In the genomic region with DNA sequence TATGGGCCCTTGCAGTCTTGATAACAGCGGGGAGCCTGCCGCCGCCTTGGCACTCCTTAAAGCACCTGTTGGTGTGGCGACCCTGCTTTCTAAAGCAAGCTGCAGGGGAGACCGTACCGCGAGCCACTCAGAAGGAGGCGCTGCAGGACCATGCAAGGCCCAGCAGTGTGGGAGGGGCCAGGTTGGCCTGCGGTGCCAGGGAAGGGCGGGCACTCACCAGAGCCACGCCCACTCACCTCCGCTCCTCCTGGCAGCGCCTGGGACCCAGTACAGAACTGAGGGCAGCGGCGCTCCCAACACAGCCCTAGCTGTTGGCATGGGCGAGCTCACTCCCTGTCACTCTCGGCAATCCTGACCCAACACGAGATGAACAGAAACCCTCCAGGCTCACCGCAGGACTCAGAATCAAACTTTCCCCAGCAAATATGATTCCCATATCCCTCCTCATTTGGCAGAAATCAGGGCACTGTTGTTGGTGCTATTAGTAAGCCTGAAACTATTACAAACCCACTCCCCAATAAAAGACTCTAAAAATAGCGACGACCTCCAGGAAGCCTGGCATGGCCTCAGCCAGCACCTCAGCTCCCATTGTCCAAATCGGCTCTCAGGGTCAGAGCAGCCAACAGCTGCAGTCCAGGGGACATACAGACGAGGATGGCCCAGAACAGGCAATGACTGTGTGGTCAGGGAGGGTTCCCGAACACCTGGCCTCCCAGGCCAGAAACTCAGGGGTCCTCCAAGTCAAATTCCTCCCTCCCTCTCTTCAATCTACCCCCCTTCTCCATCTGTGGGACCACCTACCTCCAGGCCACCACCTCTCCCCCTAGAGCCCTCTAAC, we compare ENCODE assay signal across 8 cellular contexts.
A peak's percentile ranks its signal among the peaks of the same experiment; 100 is the strongest.
DNase-seq lines count a peak whose midpoint lies in the region; ATAC-seq and TF ChIP-seq lines count a peak whose summit lies in the region.

No MANE protein-coding gene starts in this region.

- DNase-seq in COR-L47 (lab: John Stamatoyannopoulos, UW) (peak; percentile 43), H7 (peak; percentile 98), OCI-LY7 (ENCODE audit: low spot score) (peak; percentile 90), foreskin keratinocyte (peak in 1 of 2 donors; percentile 35), progenitor cell of endocrine pancreas (ENCODE audit: low spot score, unreplicated experiment) (peak; percentile 76), aorta (peak in 1 of 2 donors; percentile 85)
- peak; percentile 84 to 88 for DNase-seq in activated T-cell treated with anti-CD3 and anti-CD28 coated beads, Interleukin-2, amount 50 U/mL, for 48 hours

- CTCF ChIA-PET in OCI-LY7 (lab: Charles Lee; ENCODE audit: unreplicated experiment), result interaction anchor here (0.9 to 1.4 kb wide), 3 partner anchors 100 to 112 kb away, joined by 4 to 10 read pairs (median 5); no protein-coding TSS in a partner anchor

- no peak overlapping the region for H2AFZ ChIP-seq in OCI-LY7 (ENCODE audit: low read length)

- peaks cover 3% of the 10 kb centered on the region for H3K4me1 Mint-ChIP-seq in progenitor cell of endocrine pancreas (ENCODE audit: low read depth)

- WGBS in aorta, 2 donors, result 84 to 85% methylated on average over 24 of the region's 24 CpGs

- no peak overlapping the region for H3K27ac ChIP-seq in OCI-LY7 (ENCODE audit: low read depth, low read length, poor library complexity, severe bottlenecking)
- H3K27ac ChIP-seq in foreskin keratinocyte, result no peak overlapping the region
- H3K27ac ChIP-seq in aorta (ENCODE audit: low read depth in 1 of 2, low read length in 2 of 2), result no peak overlapping the region

- H3K4me1 ChIP-seq in OCI-LY7 (ENCODE audit: insufficient read depth, low read length, poor library complexity, severe bottlenecking) (peaks cover 4% of the 10 kb centered on the region), foreskin keratinocyte (peaks cover 4% of the 10 kb centered on the region), aorta (ENCODE audit: control insufficient read depth in 1 of 2, insufficient read depth in 2 of 2, low read length in 2 of 2) (no peaks in the 10 kb centered on the region)

- no TSS peak for BruUV-seq in OCI-LY7 (replicated peaks; lab: Mats Ljungman, UMichigan)

- H3K36me3 ChIP-seq in H7 (replicated peaks; ENCODE audit: control insufficient read depth, insufficient read depth, low read length) (peaks cover 1% of the 10 kb centered on the region), OCI-LY7 (ENCODE audit: insufficient read depth, low read length) (peaks cover 67% of the 10 kb centered on the region), aorta (ENCODE audit: control insufficient read depth in 1 of 2, insufficient read depth in 2 of 2, low read length in 1 of 2) (peaks cover 0 to 7% of the 10 kb centered on the region in 2 donors)

- no peaks in the 10 kb centered on the region for H3K79me2 ChIP-seq in OCI-LY7 (ENCODE audit: insufficient read depth, low read depth, low read length)

- ATAC-seq in foreskin keratinocyte (peak; percentile 72), aorta (ENCODE audit: low FRiP score) (peak; percentile 51), GM21423 (IDR thresholded peaks at IDR 0.05; ENCODE audit: unreplicated experiment) (no peak)

- no peaks in the 10 kb centered on the region for H3K27me3 Mint-ChIP-seq in progenitor cell of endocrine pancreas

- TF ChIP-seq CTCF in OCI-LY7 (conservative IDR thresholded peaks at IDR 0.05; ENCODE audit: low read length), result peak; percentile 84
- TF ChIP-seq CTCF in foreskin keratinocyte (conservative IDR thresholded peaks at IDR 0.05), result peak; percentile 82
- TF ChIP-seq CTCF in progenitor cell of endocrine pancreas (IDR thresholded peaks at IDR 0.05; ENCODE audit: unreplicated experiment), result peak; percentile 80

- H3K4me3 ChIP-seq in H7 (ENCODE audit: insufficient read depth, low read depth, low read length) (no peak overlapping the region), OCI-LY7 (ENCODE audit: low read depth, low read length, poor library complexity, severe bottlenecking) (no peak overlapping the region), aorta (ENCODE audit: low read length in 2 of 2) (no peak overlapping the region)

- no peak overlapping the region for H3K27ac Mint-ChIP-seq in progenitor cell of endocrine pancreas

- no peaks in the 10 kb centered on the region for H3K27me3 ChIP-seq in H7 (ENCODE audit: control insufficient read depth, insufficient read depth, low read length)
- no peaks in the 10 kb centered on the region for H3K27me3 ChIP-seq in foreskin keratinocyte
- H3K27me3 ChIP-seq in aorta (ENCODE audit: control insufficient read depth in 1 of 2, insufficient read depth in 2 of 2, low read length in 1 of 2), result no peaks in the 10 kb centered on the region

- no peaks in the 10 kb centered on the region for H3K9me3 ChIP-seq in OCI-LY7 (ENCODE audit: low read length)
- H3K9me3 ChIP-seq in aorta (ENCODE audit: control insufficient read depth, low read length), result no peaks in the 10 kb centered on the region

- H3K9me3 Mint-ChIP-seq in progenitor cell of endocrine pancreas (ENCODE audit: low read depth), result no peaks in the 10 kb centered on the region

- no peak overlapping the region for H3K4me2 ChIP-seq in OCI-LY7 (ENCODE audit: low read length)

- peaks cover 8% of the 10 kb centered on the region for H3K36me3 Mint-ChIP-seq in progenitor cell of endocrine pancreas (ENCODE audit: insufficient read depth)

- no peak overlapping the region for H3K4me3 Mint-ChIP-seq in progenitor cell of endocrine pancreas (ENCODE audit: low read depth)

- H3K9me2 ChIP-seq in OCI-LY7 (ENCODE audit: insufficient read depth, low read length), result no peaks in the 10 kb centered on the region

- intact Hi-C loops in OCI-LY7 (cut with micrococcal nuclease; ENCODE audit: unreplicated experiment), result loop anchor here (1.0 to 10.0 kb wide), 4 partner anchors 34 to 240 kb away; no protein-coding TSS in a partner anchor
- intact Hi-C loops in aorta (cut with DNase I), result loop anchor here in 1 of 2 donors (5.0 kb wide), 1 partner anchor 77 kb away; a partner anchor contains a TSS

- H4K20me1 ChIP-seq in OCI-LY7 (ENCODE audit: insufficient read depth, low read length), result no peaks in the 10 kb centered on the region

- POLR2A ChIA-PET in OCI-LY7 (lab: Charles Lee), result no interaction called here
